Comparison of ENCODE assay signal across 8 cellular contexts in the genomic region with DNA sequence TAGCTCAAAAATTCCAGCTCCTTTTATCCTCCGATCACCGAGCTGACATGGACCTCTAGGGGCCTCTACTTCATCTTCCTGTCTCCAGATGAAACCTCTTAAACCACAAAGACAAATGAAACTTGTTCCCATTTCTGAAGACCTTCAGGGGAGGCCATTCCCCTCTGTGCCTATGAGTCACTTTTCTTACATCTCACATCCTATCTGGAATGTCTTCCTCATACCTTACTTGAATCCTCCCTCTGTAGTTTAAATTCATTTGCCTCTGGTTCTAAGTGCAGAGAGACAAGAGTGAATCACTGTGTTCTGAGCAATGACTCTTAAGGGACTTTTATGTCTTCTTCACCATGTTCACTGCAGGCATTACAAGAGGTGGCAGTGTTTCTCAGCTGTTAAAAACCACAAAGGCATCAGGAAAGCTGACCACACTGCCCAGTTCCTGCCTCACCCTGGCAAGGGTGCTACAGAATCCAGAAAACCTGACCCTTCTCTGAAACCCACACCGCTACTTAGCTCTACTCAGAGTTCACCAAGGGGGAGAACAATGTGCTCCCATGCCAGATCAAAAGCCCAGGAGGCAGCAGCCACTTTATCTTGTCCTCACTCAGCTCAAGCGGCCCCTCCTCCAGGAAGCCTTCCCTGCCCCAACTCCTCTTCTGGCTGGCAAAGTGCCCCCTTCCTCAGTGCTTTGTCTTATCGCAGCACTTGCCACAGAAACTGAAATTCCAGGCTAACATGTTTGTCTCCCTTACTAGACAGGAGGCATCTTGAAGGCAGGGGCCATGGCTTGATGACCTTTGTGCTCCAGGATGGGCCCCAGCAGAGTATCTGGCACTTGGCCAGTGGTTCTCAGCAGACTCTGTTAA. TPM values are rescaled to one million over a fixed set of nuclear protein-coding genes. Genes with fewer than 3 reads are reported as not detected.
DNase-seq lines count a peak whose midpoint lies in the region; FAIRE-seq and TF ChIP-seq lines count a peak whose summit lies in the region.

No MANE protein-coding gene starts in this region.

- FAIRE-seq in frontal cortex (lab: Jason Lieb, UNC): no peak

- no peaks in the 10 kb centered on the region for H3K9me3 ChIP-seq in SJCRH30 (replicated peaks)
- H3K9me3 ChIP-seq in esophagus muscularis mucosa: no peaks in the 10 kb centered on the region

- H3K4me3 ChIP-seq in SJCRH30 (no peak overlapping the region), esophagus muscularis mucosa (peak overlapping the region in 1 of 4 donors; percentile 6)

- no peak for TF ChIP-seq CTCF in esophagus muscularis mucosa (IDR thresholded peaks at IDR 0.05)
- peak; percentile 22 for TF ChIP-seq CTCF in osteocyte (IDR thresholded peaks at IDR 0.05)

- H3K27me3 Mint-ChIP-seq in osteocyte (ENCODE audit: unreplicated experiment): no peaks in the 10 kb centered on the region

- H3K36me3 Mint-ChIP-seq in osteocyte (ENCODE audit: unreplicated experiment): no peaks in the 10 kb centered on the region

- H3K27ac ChIP-seq in SJCRH30: peak overlapping the region; percentile 86
- H3K27ac ChIP-seq in esophagus muscularis mucosa (replicated peaks in 1 of 4): peak overlapping the region; percentile 98 to 100 (median 100)

- H3K4me1 Mint-ChIP-seq in osteocyte (ENCODE audit: unreplicated experiment): peaks cover 84% of the 10 kb centered on the region

- H3K27me3 ChIP-seq in SJCRH30 (no peaks in the 10 kb centered on the region), esophagus muscularis mucosa (no peaks in the 10 kb centered on the region)

- TF ChIP-seq EP300 in esophagus muscularis mucosa (IDR thresholded peaks at IDR 0.05): no peak

- DNase-seq in NOMO-1 treated with DMSO at 0.1 percent for 48 hours (lab: John Stamatoyannopoulos, UW; ENCODE audit: unreplicated experiment): peak; percentile 57
- DNase-seq in NOMO-1 treated with dmso at 0.1 percent for 144 hours (lab: John Stamatoyannopoulos, UW; ENCODE audit: unreplicated experiment): no peak
- DNase-seq in SJCRH30: peak; percentile 75 to 82
- DNase-seq in esophagus muscularis mucosa (ENCODE audit: extremely low spot score): no peak
- no peak for DNase-seq in osteocyte (ENCODE audit: extremely low spot score, unreplicated experiment)
- no peak for DNase-seq in NCI-H1092 treated with DMSO at 0.1 percent for 48 hours (lab: John Stamatoyannopoulos, UW)
- no peak for DNase-seq in frontal cortex (ENCODE audit: low spot score in 2 of 2)
- no peak for DNase-seq in NCI-H2227 (lab: John Stamatoyannopoulos, UW; ENCODE audit: unreplicated experiment)

- WGBS in esophagus muscularis mucosa: 41% methylated on average over 5 of the region's 5 CpGs

- H3K4me3 Mint-ChIP-seq in osteocyte (ENCODE audit: unreplicated experiment): peak overlapping the region; percentile 44

- H3K27ac Mint-ChIP-seq in osteocyte (ENCODE audit: unreplicated experiment): peak overlapping the region; percentile 89

- H3K36me3 ChIP-seq in SJCRH30: no peaks in the 10 kb centered on the region
- no peaks in the 10 kb centered on the region for H3K36me3 ChIP-seq in esophagus muscularis mucosa

- intact Hi-C loops in esophagus muscularis mucosa (cut with DNase I): loop anchor here (5.0 kb wide), 1 partner anchor 71 kb away; no protein-coding TSS in a partner anchor

- no peaks in the 10 kb centered on the region for H3K9me3 Mint-ChIP-seq in osteocyte (ENCODE audit: unreplicated experiment)

- TF ChIP-seq POLR2A in esophagus muscularis mucosa (IDR thresholded peaks at IDR 0.05; ENCODE audit: low read depth): no peak

- H3K4me1 ChIP-seq in SJCRH30 (peaks cover 58% of the 10 kb centered on the region), esophagus muscularis mucosa (peaks cover 92 to 100% (median 100%) of the 10 kb centered on the region in 4 donors)

RNA-seq across cellular contexts. Expression of a gene that starts 6.4 kb away (rescaled TPM):
- 11.6 and 14.4 TPM in 2 replicates for total RNA-seq in SJCRH30 (2014; rRNA removed; shearing (Covaris generic))
- total RNA-seq in esophagus muscularis mucosa: 10 to 100 TPM; 30.3 to 72.2 (median 51.2) TPM
- total RNA-seq in osteocyte: 34.7 and 38.4 TPM in 2 replicates
- total RNA-seq in frontal cortex: 6.5 TPM

RNA-seq across cellular contexts. Expression of a gene that starts 39.3 kb away (rescaled TPM):
- 74.9 and 78.9 TPM in 2 replicates for total RNA-seq in SJCRH30 (2014; rRNA removed; shearing (Covaris generic))
- 100 to 1,000 TPM in 3 of 4 donors, 10 to 100 TPM in 1; 98.9 to 154 (median 121) TPM for total RNA-seq in esophagus muscularis mucosa
- 50.6 and 50.8 TPM in 2 replicates for total RNA-seq in osteocyte
- 59.5 TPM for total RNA-seq in frontal cortex

RNA-seq across cellular contexts. Expression of a gene that starts 58.3 kb away (rescaled TPM):
- total RNA-seq in SJCRH30 (2014; rRNA removed; shearing (Covaris generic)): 549 and 575 TPM in 2 replicates
- 100 to 1,000 TPM; 136 to 185 (median 156) TPM for total RNA-seq in esophagus muscularis mucosa
- 158 and 161 TPM in 2 replicates for total RNA-seq in osteocyte
- 373 TPM for total RNA-seq in frontal cortex

Comparison
In these comparisons a context has a peak if more than half of its experiments do, and no peak if none do; other contexts are left out.
1. DNase-seq: peak in NOMO-1 treated with DMSO at 0.1 percent for 48 hours (single experiment) and SJCRH30 (2 of 2); none in NOMO-1 treated with dmso at 0.1 percent for 144 hours (single experiment), esophagus muscularis mucosa (single experiment), osteocyte (single experiment), NCI-H1092 treated with DMSO at 0.1 percent for 48 hours (single experiment), frontal cortex (0 of 2) and NCI-H2227 (single experiment).